8 cellular contexts compared by ENCODE assay signal in the genomic region with DNA sequence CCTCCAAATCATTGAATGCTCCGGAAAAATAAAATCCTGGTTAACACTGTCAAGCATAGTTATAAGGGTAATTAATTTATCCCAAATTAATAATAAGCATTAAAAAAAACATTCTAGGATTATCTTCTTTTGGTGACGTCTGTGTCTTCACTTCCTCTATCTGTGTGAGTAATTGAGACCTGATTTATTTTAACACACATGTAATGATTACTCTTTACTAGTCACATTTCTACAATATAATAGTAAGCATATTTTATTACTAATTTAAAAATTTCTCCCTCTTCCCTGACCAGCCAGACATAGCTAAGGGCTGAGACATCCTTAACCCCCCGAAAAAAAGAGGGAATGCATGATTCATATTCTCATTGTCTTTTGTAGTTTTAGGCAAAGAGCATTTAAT. TPM values are rescaled to one million over a fixed set of nuclear protein-coding genes. Genes with fewer than 3 reads are reported as not detected.
DNase-seq lines count a peak whose midpoint lies in the region; ATAC-seq and TF ChIP-seq lines count a peak whose summit lies in the region.

No MANE protein-coding gene starts in this region.

- H3K27ac Mint-ChIP-seq in activated naive CD4-positive, alpha-beta T cell treated with anti-CD3 and anti-CD28 coated beads, Interleukin-2, amount 50 U/mL, for 24 hours, result no peak overlapping the region
- H3K27ac Mint-ChIP-seq in T-helper 17 cell, result peak overlapping the region; percentile 89

- DNase-seq in activated naive CD4-positive, alpha-beta T cell treated with anti-CD3 and anti-CD28 coated beads, Interleukin-2, amount 50 U/mL, for 16 hours, result no peak
- DNase-seq in T-helper 17 cell, result no peak
- DNase-seq in hepatic stellate cell (ENCODE audit: low spot score), result peak; percentile 19
- DNase-seq in tibial nerve (ENCODE audit: low spot score in 2 of 2), result no peak
- no peak for DNase-seq in stimulated activated CD4-positive, alpha-beta T cell treated with anti-CD3 and anti-CD28 coated beads, Interleukin-2, amount 100 ng/mL, for 24 hours
- no peak for DNase-seq in DMS53 (lab: John Stamatoyannopoulos, UW)

- H3K9me3 ChIP-seq in T-helper 17 cell (ENCODE audit: control insufficient read depth, low read length, poor library complexity, severe bottlenecking) (no peaks in the 10 kb centered on the region), tibial nerve (peaks cover 0 to 6% (median 0%) of the 10 kb centered on the region in 4 donors)

- peaks cover 14% of the 10 kb centered on the region for H3K9me3 Mint-ChIP-seq in activated naive CD4-positive, alpha-beta T cell treated with anti-CD3 and anti-CD28 coated beads, Interleukin-2, amount 50 U/mL, for 24 hours

- WGBS in tibial nerve, 2 donors, result 45 to 59% methylated on average over 3 of the region's 3 CpGs

- no peaks in the 10 kb centered on the region for H3K36me3 ChIP-seq in tibial nerve

- no peak for TF ChIP-seq CTCF in tibial nerve (IDR thresholded peaks at IDR 0.05)

- TF ChIP-seq POLR2A in tibial nerve (IDR thresholded peaks at IDR 0.05), result no peak

- peak overlapping the region in 3 of 4 donors; percentile 64 to 96 (median 95) for H3K4me3 ChIP-seq in tibial nerve

- no peak for TF ChIP-seq EP300 in tibial nerve (IDR thresholded peaks at IDR 0.05)

- H3K27ac ChIP-seq in tibial nerve, result peak overlapping the region in 2 of 4 donors; percentile 99 to 100

- H3K36me3 Mint-ChIP-seq in activated naive CD4-positive, alpha-beta T cell treated with anti-CD3 and anti-CD28 coated beads, Interleukin-2, amount 50 U/mL, for 24 hours, result peaks cover 17% of the 10 kb centered on the region
- peaks cover 4% of the 10 kb centered on the region for H3K36me3 Mint-ChIP-seq in T-helper 17 cell (ENCODE audit: low read depth)

- ATAC-seq in T-helper 17 cell (no peak), GM19463 (IDR thresholded peaks at IDR 0.05; ENCODE audit: unreplicated experiment) (no peak)

- no peaks in the 10 kb centered on the region for H3K27me3 ChIP-seq in tibial nerve

- H3K4me3 Mint-ChIP-seq in activated naive CD4-positive, alpha-beta T cell treated with anti-CD3 and anti-CD28 coated beads, Interleukin-2, amount 50 U/mL, for 24 hours, result peak overlapping the region; percentile 96
- H3K4me3 Mint-ChIP-seq in T-helper 17 cell, result peak overlapping the region; percentile 31

- no peaks in the 10 kb centered on the region for H3K27me3 Mint-ChIP-seq in activated naive CD4-positive, alpha-beta T cell treated with anti-CD3 and anti-CD28 coated beads, Interleukin-2, amount 50 U/mL, for 24 hours
- H3K27me3 Mint-ChIP-seq in T-helper 17 cell, result no peaks in the 10 kb centered on the region

- peaks cover 64% of the 10 kb centered on the region for H3K4me1 Mint-ChIP-seq in activated naive CD4-positive, alpha-beta T cell treated with anti-CD3 and anti-CD28 coated beads, Interleukin-2, amount 50 U/mL, for 24 hours
- peaks cover 33% of the 10 kb centered on the region for H3K4me1 Mint-ChIP-seq in T-helper 17 cell

- peaks cover 0 to 50% (median 5%) of the 10 kb centered on the region in 4 donors for H3K4me1 ChIP-seq in tibial nerve

RNA-seq across cellular contexts. Expression of gene FNDC3A, which starts 2.3 kb away (rescaled TPM):
- 10 to 100 TPM; 42.8 to 49.2 TPM for total RNA-seq in T-helper 17 cell
- total RNA-seq in tibial nerve, result 10 to 100 TPM; 38.2 to 57.7 (median 47.0) TPM
